ENCODE assay signal across 19 cellular contexts in the genomic region with DNA sequence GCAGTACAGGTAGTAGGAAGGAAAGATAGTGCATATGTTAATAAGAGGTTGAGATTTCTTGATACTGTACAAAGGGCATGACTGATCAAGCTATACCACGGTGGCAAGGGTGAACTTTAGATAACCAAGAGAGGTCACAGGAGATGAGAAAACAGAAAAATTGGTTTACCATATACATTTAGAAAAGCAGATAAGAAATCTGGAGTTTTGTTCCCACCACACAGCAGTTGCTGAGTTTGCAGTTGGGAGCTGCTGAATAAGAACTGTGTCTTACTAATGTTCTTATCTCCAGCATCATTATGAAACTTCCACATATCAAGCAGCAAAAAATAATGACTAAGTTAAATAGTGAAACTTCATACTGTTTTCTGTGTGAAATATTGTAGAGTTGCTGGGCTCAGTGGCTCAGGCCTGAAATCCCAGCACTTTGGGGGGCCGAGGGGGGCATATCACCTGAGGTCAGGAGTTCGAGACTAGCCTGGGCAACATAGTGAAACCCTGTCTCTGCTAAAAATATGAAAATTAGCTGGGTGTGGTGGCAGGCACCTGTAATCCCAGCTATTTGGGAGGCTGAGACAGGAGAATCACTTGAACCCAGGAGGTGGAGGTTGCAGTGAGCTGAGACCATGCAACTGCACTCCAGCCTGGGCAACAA. TPM values are rescaled to one million over a fixed set of nuclear protein-coding genes. Genes with fewer than 3 reads are reported as not detected.
DNase-seq lines count a peak whose midpoint lies in the region; ATAC-seq and TF ChIP-seq lines count a peak whose summit lies in the region.
"Had no signal": no experiment of that assay in that cellular context is flagged by ENCODE, and none has a peak within 500 bp of the region (broad histone marks: within the 10 kb centered on the region; RNA-seq: fewer than 3 reads in every experiment).

No MANE protein-coding gene starts in this region.

- peaks cover 36% of the 10 kb centered on the region for H3K4me1 Mint-ChIP-seq in activated T-cell treated with anti-CD3 and anti-CD28 coated beads, Interleukin-2, amount 50 U/mL, for 72 hours (ENCODE audit: low read depth)
- H3K4me1 Mint-ChIP-seq: B cell had no signal

- H3K4me3 Mint-ChIP-seq in activated T-cell treated with anti-CD3 and anti-CD28 coated beads, Interleukin-2, amount 50 U/mL, for 72 hours = no peak overlapping the region
- H3K4me3 Mint-ChIP-seq: B cell, nephron progenitor cell had no signal

- in situ Hi-C loops in GM13977 (cut with MboI; ENCODE audit: low pct_unique_long_range_greater_than_20kb, low sequenced_read_pairs, unreplicated experiment) = no loop called here

- H3K27ac ChIP-seq in right atrium auricular region = no peak overlapping the region
- H3K27ac ChIP-seq: adrenal gland, hepatocyte had no signal

- H3K27me3 Mint-ChIP-seq in activated T-cell treated with anti-CD3 and anti-CD28 coated beads, Interleukin-2, amount 50 U/mL, for 72 hours (ENCODE audit: low read depth) = peaks cover 46% of the 10 kb centered on the region

- DNase-seq in GM06990 (ENCODE audit: extremely low read depth, insufficient read length) (peak; percentile 28), GM13977 (ENCODE audit: low spot score) (peak; percentile 26), right atrium auricular region (ENCODE audit: low spot score) (no peak), CD1c-positive myeloid dendritic cell (ENCODE audit: extremely low spot score) (no peak)
- peak; percentile 31 to 55 for DNase-seq in activated T-cell treated with anti-CD3 and anti-CD28 coated beads, Interleukin-2, amount 50 U/mL, for 72 hours
- DNase-seq: adrenal gland; Calu3; effector memory CD4-positive, alpha-beta T cell; KBM-7; NCI-H1092 treated with DMSO at 0.1 percent for 48 hours; NCI-H748 treated with DMSO at 0.1 percent for 48 hours; nephron progenitor cell had no signal

- no peaks in the 10 kb centered on the region for H3K4me1 ChIP-seq in right atrium auricular region
- H3K4me1 ChIP-seq: adrenal gland had no signal

- no peaks in the 10 kb centered on the region for H3K9me3 ChIP-seq in right atrium auricular region
- H3K9me3 ChIP-seq: adrenal gland had no signal

- TF ChIP-seq CTCF in GM06990 (IDR thresholded peaks at IDR 0.05; ENCODE audit: insufficient read depth, low read length, poor library complexity, severe bottlenecking) (no peak), GM13977 (IDR thresholded peaks at IDR 0.05; ENCODE audit: extremely low read depth, insufficient read depth, missing control alignments) (no peak), right atrium auricular region (IDR thresholded peaks at IDR 0.05) (no peak)

- H3K9me3 Mint-ChIP-seq in activated T-cell treated with anti-CD3 and anti-CD28 coated beads, Interleukin-2, amount 50 U/mL, for 72 hours = peaks cover 5 to 6% of the 10 kb centered on the region in 2 donors
- H3K9me3 Mint-ChIP-seq: nephron progenitor cell had no signal

- H3K27me3 ChIP-seq in GM06990 (replicated peaks; ENCODE audit: control insufficient read depth, insufficient read depth, low read length) (peaks cover 1% of the 10 kb centered on the region; the same call in 1 of the 2 replicates), right atrium auricular region (no peaks in the 10 kb centered on the region)
- H3K27me3 ChIP-seq: hepatocyte had no signal

- peaks cover 11 to 13% of the 10 kb centered on the region in 2 donors for H3K36me3 Mint-ChIP-seq in activated T-cell treated with anti-CD3 and anti-CD28 coated beads, Interleukin-2, amount 50 U/mL, for 72 hours (ENCODE audit: insufficient read depth in 2 of 2)

- H3K27ac Mint-ChIP-seq in activated T-cell treated with anti-CD3 and anti-CD28 coated beads, Interleukin-2, amount 50 U/mL, for 72 hours = no peak overlapping the region
- H3K27ac Mint-ChIP-seq: B cell, nephron progenitor cell had no signal

- ATAC-seq in HG02981 (IDR thresholded peaks at IDR 0.05; ENCODE audit: unreplicated experiment) (peak; percentile 54), GM19455 (IDR thresholded peaks at IDR 0.05; ENCODE audit: unreplicated experiment) (no peak)
- peak; percentile 88 to 90 for ATAC-seq in activated T-cell treated with anti-CD3 and anti-CD28 coated beads, Interleukin-2, amount 50 U/mL, for 72 hours (replicated peaks in 1 of 2)
- ATAC-seq: Panc1 had no signal

- H3K4me3 ChIP-seq in GM06990 (replicated peaks; ENCODE audit: low read depth, low read length) (no peak overlapping the region), right atrium auricular region (no peak overlapping the region)
- H3K4me3 ChIP-seq: adrenal gland, hepatocyte had no signal

- no peaks in the 10 kb centered on the region for H3K36me3 ChIP-seq in GM06990 (ENCODE audit: control insufficient read depth, insufficient read depth, low read length)
- H3K36me3 ChIP-seq in right atrium auricular region = no peaks in the 10 kb centered on the region
- H3K36me3 ChIP-seq: adrenal gland had no signal

RNA-seq across cellular contexts. Expression of a gene that starts 12.0 kb away (rescaled TPM):
- total RNA-seq in activated T-cell treated with anti-CD3 and anti-CD28 coated beads, Interleukin-2, amount 50 U/mL, for 72 hours = 10 to 100 TPM; 19.0 to 27.6 TPM
- 10 to 100 TPM; 10.9 to 16.9 TPM for total RNA-seq in right atrium auricular region

RNA-seq across cellular contexts. Expression of a gene that starts 16.9 kb away (rescaled TPM):
- 1 to 10 TPM; 1.5 to 2.4 TPM for total RNA-seq in activated T-cell treated with anti-CD3 and anti-CD28 coated beads, Interleukin-2, amount 50 U/mL, for 72 hours
- total RNA-seq in right atrium auricular region = 10 to 100 TPM; 57.0 to 86.7 TPM

RNA-seq across cellular contexts. Expression of a gene that starts 46.0 kb away (rescaled TPM):
- under 1 TPM; 0.10 to 0.16 TPM for total RNA-seq in activated T-cell treated with anti-CD3 and anti-CD28 coated beads, Interleukin-2, amount 50 U/mL, for 72 hours
- total RNA-seq in right atrium auricular region = not detected
- total RNA-seq: G401, hepatocyte, kidney epithelial cell had no signal

Comparison
In these comparisons a context has a peak if more than half of its experiments do, and no peak if none do; other contexts are left out.
1. DNase-seq: peak in GM06990 (single experiment), GM13977 (single experiment) and activated T-cell treated with anti-CD3 and anti-CD28 coated beads, Interleukin-2, amount 50 U/mL, for 72 hours (2 of 2); none in right atrium auricular region (single experiment) and CD1c-positive myeloid dendritic cell (single experiment).
2. RNA of a gene that starts 16.9 kb away (total RNA-seq): 57.0 to 86.7 TPM in right atrium auricular region; 1.5 to 2.4 TPM in activated T-cell treated with anti-CD3 and anti-CD28 coated beads, Interleukin-2, amount 50 U/mL, for 72 hours; every median in the first group is over 10 times any median in the second.